ENCODE assay signal across 17 cellular contexts in the genomic region with DNA sequence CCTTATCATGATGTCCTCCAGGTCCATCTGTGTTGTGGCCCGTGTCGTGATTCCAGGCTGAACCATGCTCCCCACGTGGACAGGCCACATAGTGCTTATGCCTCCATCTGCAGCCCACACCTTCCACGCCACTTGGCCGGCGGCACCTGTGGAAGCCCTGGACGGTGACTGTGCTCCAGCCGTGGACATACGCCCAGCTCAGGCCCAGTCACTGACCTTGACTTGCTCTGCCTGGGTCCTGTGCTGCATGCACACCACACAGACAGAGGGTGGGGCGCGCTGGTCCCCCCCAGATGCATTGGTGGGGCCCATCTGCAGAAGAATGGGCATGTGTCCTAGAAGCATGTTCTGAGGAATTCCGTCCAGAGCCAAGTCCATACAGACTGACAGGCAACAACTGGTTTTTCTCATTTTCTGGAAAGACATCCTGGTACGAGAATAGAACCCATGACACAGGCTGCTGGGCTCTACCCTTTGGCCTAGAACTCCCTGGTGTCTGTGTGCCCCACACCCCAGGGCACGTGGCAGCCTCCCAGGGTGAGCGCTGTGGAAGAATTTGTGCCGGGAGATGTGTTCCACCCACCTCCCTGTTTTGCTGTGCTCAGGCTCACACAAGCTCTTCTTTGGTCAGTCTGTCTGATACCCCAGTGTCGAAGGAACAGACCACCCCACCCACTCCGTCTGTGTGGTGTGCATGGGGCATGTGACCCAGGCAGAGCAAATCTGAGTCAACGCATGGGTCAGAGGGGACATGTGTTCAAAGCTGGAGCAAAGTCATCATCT. TPM values are rescaled to one million over a fixed set of nuclear protein-coding genes. Genes with fewer than 3 reads are reported as not detected.
A peak's percentile ranks its signal among the peaks of the same experiment; 100 is the strongest.
DNase-seq lines count a peak whose midpoint lies in the region; ATAC-seq and TF ChIP-seq lines count a peak whose summit lies in the region.
"Had no signal": no experiment of that assay in that cellular context is flagged by ENCODE, and none has a peak within 500 bp of the region (broad histone marks: within the 10 kb centered on the region; RNA-seq: fewer than 3 reads in every experiment).

No MANE protein-coding gene starts in this region.

- H3K27ac Mint-ChIP-seq in activated naive CD8-positive, alpha-beta T cell treated with anti-CD3 and anti-CD28 coated beads, Interleukin-2, amount 50 U/mL, for 24 hours: no peak overlapping the region

- DNase-seq in heart left ventricle (no peak), right atrium auricular region (ENCODE audit: low spot score) (no peak), fibroblast of lung (ENCODE audit: low read depth in 2 of 2) (peak in 1 of 2 donors; percentile 26), neuronal stem cell (ENCODE audit: low spot score) (no peak), suprapubic skin (ENCODE audit: low spot score in 2 of 2) (no peak)
- DNase-seq in activated naive CD8-positive, alpha-beta T cell treated with anti-CD3 and anti-CD28 coated beads, Interleukin-2, amount 50 U/mL, for 24 hours: no peak
- DNase-seq: COR-L47, DMS153, EL, H7, Kasumi-1, NCI-H2029, NCI-H510A treated with DMSO at 0.1 percent for 48 hours had no signal

- no peak overlapping the region for H2AK5ac ChIP-seq in neuronal stem cell (ENCODE audit: low read depth, low read length)

- peak overlapping the region; percentile 13 for H3K4me2 ChIP-seq in fibroblast of lung (ENCODE audit: extremely low read depth, insufficient read depth, low read length)
- H3K4me2 ChIP-seq in neuronal stem cell (ENCODE audit: insufficient read depth, low read length, poor library complexity, severe bottlenecking): no peak overlapping the region

- H3K9me3 ChIP-seq in heart left ventricle: no peaks in the 10 kb centered on the region
- no peaks in the 10 kb centered on the region for H3K9me3 ChIP-seq in right atrium auricular region
- no peaks in the 10 kb centered on the region for H3K9me3 ChIP-seq in fibroblast of lung (ENCODE audit: control insufficient read depth, insufficient read depth, low read depth, low read length)
- no peaks in the 10 kb centered on the region for H3K9me3 ChIP-seq in neuronal stem cell (replicated peaks in 1 of 2; ENCODE audit: control insufficient read depth in 2 of 2, insufficient read depth in 1 of 2, low read depth in 1 of 2, low read length in 2 of 2)
- no peaks in the 10 kb centered on the region for H3K9me3 ChIP-seq in suprapubic skin

- no peak overlapping the region for H3K18ac ChIP-seq in neuronal stem cell (ENCODE audit: low read length)

- no peak for TF ChIP-seq EP300 in suprapubic skin (IDR thresholded peaks at IDR 0.05)

- no peak overlapping the region for H3K27ac ChIP-seq in heart left ventricle
- no peak overlapping the region for H3K27ac ChIP-seq in right atrium auricular region
- H3K27ac ChIP-seq in fibroblast of lung (ENCODE audit: insufficient read depth, low read length): peak overlapping the region; percentile 59
- H3K27ac ChIP-seq in neuronal stem cell (replicated peaks; ENCODE audit: low read length): no peak overlapping the region
- H3K27ac ChIP-seq in suprapubic skin: peak overlapping the region; percentile 23

- H3K4me3 Mint-ChIP-seq in activated naive CD8-positive, alpha-beta T cell treated with anti-CD3 and anti-CD28 coated beads, Interleukin-2, amount 50 U/mL, for 24 hours: no peak overlapping the region
- H3K4me3 Mint-ChIP-seq: CD14-positive monocyte had no signal

- no peak overlapping the region for H4K8ac ChIP-seq in neuronal stem cell (ENCODE audit: low read depth, low read length)

- H4K20me1 ChIP-seq in fibroblast of lung (ENCODE audit: control insufficient read depth, extremely low read depth, insufficient read depth, low read length): no peaks in the 10 kb centered on the region

- H2AFZ ChIP-seq in fibroblast of lung (ENCODE audit: low read length) (no peak overlapping the region), neuronal stem cell (ENCODE audit: low read length) (no peak overlapping the region)

- H3K4me3 ChIP-seq in heart left ventricle: no peak overlapping the region
- H3K4me3 ChIP-seq in right atrium auricular region: no peak overlapping the region
- H3K4me3 ChIP-seq in fibroblast of lung (replicated peaks in 1 of 4; ENCODE audit: control extremely low read depth in 1 of 4, insufficient read depth in 1 of 4, low read depth in 3 of 4, low read length in 4 of 4): no peak overlapping the region
- no peak overlapping the region for H3K4me3 ChIP-seq in neuronal stem cell (ENCODE audit: low read length in 2 of 2)
- no peak overlapping the region for H3K4me3 ChIP-seq in suprapubic skin

- H3K23ac ChIP-seq in neuronal stem cell (ENCODE audit: low read depth, low read length, poor library complexity): no peak overlapping the region

- H4K91ac ChIP-seq in neuronal stem cell (ENCODE audit: low read depth, low read length, poor library complexity): no peak overlapping the region

- H2BK5ac ChIP-seq in neuronal stem cell (ENCODE audit: low read length): no peak overlapping the region

- intact Hi-C loops in heart left ventricle (cut with DNase I): no loop called here

- no peaks in the 10 kb centered on the region for H3K27me3 Mint-ChIP-seq in activated naive CD8-positive, alpha-beta T cell treated with anti-CD3 and anti-CD28 coated beads, Interleukin-2, amount 50 U/mL, for 24 hours

- peak; percentile 19 to 58 (median 38) for ATAC-seq in heart left ventricle
- ATAC-seq in GM21515 (IDR thresholded peaks at IDR 0.05; ENCODE audit: unreplicated experiment): no peak
- no peak for ATAC-seq in GM19328 (IDR thresholded peaks at IDR 0.05; ENCODE audit: unreplicated experiment)
- no peak for ATAC-seq in activated naive CD8-positive, alpha-beta T cell treated with anti-CD3 and anti-CD28 coated beads, Interleukin-2, amount 50 U/mL, for 24 hours
- ATAC-seq: Panc1 had no signal

- H2BK12ac ChIP-seq in neuronal stem cell (ENCODE audit: low read length): no peak overlapping the region

- no peaks in the 10 kb centered on the region for H3K79me2 ChIP-seq in fibroblast of lung (ENCODE audit: control insufficient read depth, insufficient read depth, low read length)

- peaks cover 11% of the 10 kb centered on the region for H3K4me1 Mint-ChIP-seq in activated naive CD8-positive, alpha-beta T cell treated with anti-CD3 and anti-CD28 coated beads, Interleukin-2, amount 50 U/mL, for 24 hours

- no peak for TF ChIP-seq POLR2A in heart left ventricle (IDR thresholded peaks at IDR 0.05)
- no peak for TF ChIP-seq POLR2A in suprapubic skin (IDR thresholded peaks at IDR 0.05)

- H2BK120ac ChIP-seq in neuronal stem cell (ENCODE audit: low read depth, low read length): no peak overlapping the region

- H3K36me3 ChIP-seq in heart left ventricle (peaks cover 0 to 21% (median 6%) of the 10 kb centered on the region in 9 donors), right atrium auricular region (no peaks in the 10 kb centered on the region), fibroblast of lung (ENCODE audit: control insufficient read depth, insufficient read depth, low read length) (peaks cover 3% of the 10 kb centered on the region), neuronal stem cell (replicated peaks in 1 of 2; ENCODE audit: control insufficient read depth in 2 of 2, insufficient read depth in 2 of 2, low read length in 2 of 2) (peaks cover 57 to 92% of the 10 kb centered on the region in 2 donors), suprapubic skin (peaks cover 37% of the 10 kb centered on the region)

- H2BK15ac ChIP-seq in neuronal stem cell (ENCODE audit: low read length): no peak overlapping the region

- no peak overlapping the region for H3K9ac ChIP-seq in fibroblast of lung (ENCODE audit: insufficient read depth, low read length)
- H3K9ac ChIP-seq in neuronal stem cell (ENCODE audit: low read depth, low read length, poor library complexity): peak overlapping the region; percentile 80

- TF ChIP-seq CTCF in heart left ventricle (IDR thresholded peaks at IDR 0.05) (no peak), right atrium auricular region (IDR thresholded peaks at IDR 0.05) (no peak), fibroblast of lung (conservative IDR thresholded peaks at IDR 0.05 in 1 of 2, IDR thresholded peaks at IDR 0.05 in 1 of 2; ENCODE audit: low read depth in 1 of 2, low read length in 2 of 2) (no peak), suprapubic skin (IDR thresholded peaks at IDR 0.05) (no peak)

- 77 to 87% (median 81%) methylated on average over 17 to 19 of the region's 19 CpGs for WGBS in heart left ventricle, 4 donors
- no CpG with 5 or more reads among the region's 19 CpGs for WGBS in neuronal stem cell (ENCODE audit: extremely low coverage in 2 of 2, insufficient read length in 2 of 2, insufficient replicate concordance in 1 of 2), 2 donors
- 61% methylated on average over 11 of the region's 19 CpGs for WGBS in suprapubic skin

- H3K4ac ChIP-seq in neuronal stem cell (ENCODE audit: low read length): no peak overlapping the region

- H3K4me1 ChIP-seq in heart left ventricle: peaks cover 0 to 10% (median 0%) of the 10 kb centered on the region in 12 donors
- H3K4me1 ChIP-seq in right atrium auricular region: no peaks in the 10 kb centered on the region
- H3K4me1 ChIP-seq in fibroblast of lung (ENCODE audit: control insufficient read depth, extremely low read depth, insufficient read depth, low read length): no peaks in the 10 kb centered on the region
- peaks cover 0 to 10% of the 10 kb centered on the region in 2 donors for H3K4me1 ChIP-seq in neuronal stem cell (ENCODE audit: control insufficient read depth in 2 of 2, insufficient read depth in 1 of 2, low read depth in 1 of 2, low read length in 2 of 2)
- peaks cover 25% of the 10 kb centered on the region for H3K4me1 ChIP-seq in suprapubic skin

- peaks cover 13% of the 10 kb centered on the region for H3K36me3 Mint-ChIP-seq in activated naive CD8-positive, alpha-beta T cell treated with anti-CD3 and anti-CD28 coated beads, Interleukin-2, amount 50 U/mL, for 24 hours (ENCODE audit: low read depth)

- no peaks in the 10 kb centered on the region for H3K9me3 Mint-ChIP-seq in activated naive CD8-positive, alpha-beta T cell treated with anti-CD3 and anti-CD28 coated beads, Interleukin-2, amount 50 U/mL, for 24 hours
- H3K9me3 Mint-ChIP-seq: CD14-positive monocyte had no signal

- H3K27me3 ChIP-seq in heart left ventricle: no peaks in the 10 kb centered on the region
- no peaks in the 10 kb centered on the region for H3K27me3 ChIP-seq in right atrium auricular region
- no peaks in the 10 kb centered on the region for H3K27me3 ChIP-seq in fibroblast of lung (ENCODE audit: control insufficient read depth, insufficient read depth, low read length)
- no peaks in the 10 kb centered on the region for H3K27me3 ChIP-seq in neuronal stem cell (ENCODE audit: control insufficient read depth in 3 of 3, insufficient read depth in 3 of 3, low read depth in 1 of 3, low read length in 3 of 3)
- no peaks in the 10 kb centered on the region for H3K27me3 ChIP-seq in suprapubic skin

- no peaks in the 10 kb centered on the region for H3K79me1 ChIP-seq in neuronal stem cell (ENCODE audit: low read depth, low read length)

- no peak overlapping the region for H3K14ac ChIP-seq in neuronal stem cell (ENCODE audit: low read length)

RNA-seq across cellular contexts. Expression of gene GPT2, which starts 39.5 kb away (rescaled TPM):
- total RNA-seq in heart left ventricle: 10 to 100 TPM; 10.9 to 30.6 (median 15.3) TPM
- polyA plus RNA-seq in heart left ventricle: 1 to 10 TPM; 8.5 to 9.0 TPM
- 10 to 100 TPM in 1 of 2 donors, 1 to 10 TPM in 1; 3.7 to 12.1 TPM for total RNA-seq in right atrium auricular region
- total RNA-seq in fibroblast of lung: 10.3 and 16.3 TPM in 2 replicates
- polyA plus RNA-seq in fibroblast of lung: 5.8 and 6.5 TPM in 2 replicates
- 7.0 and 9.9 TPM in 2 replicates for polyA plus RNA-seq in fibroblast of lung (2012)
- 34.6 and 65.4 TPM in 2 replicates for polyA minus RNA-seq in fibroblast of lung (ENCODE audit: low replicate concordance)
- 19.5 TPM for polyA plus RNA-seq in neuronal stem cell (2013, experiment 1 of 2)
- polyA plus RNA-seq in neuronal stem cell (2013, experiment 2 of 2): 19.1 TPM
- 100 to 1,000 TPM in 1 of 4 donors, 10 to 100 TPM in 3; 65.7 to 100 (median 85.0) TPM for total RNA-seq in suprapubic skin

RNA-seq across cellular contexts. Expression of gene DNAJA2, which starts 49.8 kb away (rescaled TPM):
- total RNA-seq in heart left ventricle (10 to 100 TPM; 58.5 to 92.6 (median 81.4) TPM), right atrium auricular region (10 to 100 TPM; 50.6 to 74.0 TPM), fibroblast of lung (78.3 and 79.9 TPM in 2 replicates), suprapubic skin (10 to 100 TPM; 34.0 to 53.3 (median 47.0) TPM)
- polyA plus RNA-seq in heart left ventricle (10 to 100 TPM; 46.5 to 67.7 TPM), fibroblast of lung (32.5 and 34.0 TPM in 2 replicates)
- polyA plus RNA-seq in fibroblast of lung (2012): 55.6 and 57.3 TPM in 2 replicates
- 2.6 and 3.1 TPM in 2 replicates for polyA minus RNA-seq in fibroblast of lung (ENCODE audit: low replicate concordance)
- polyA plus RNA-seq in neuronal stem cell (2013, experiment 1 of 2): 38.1 TPM
- polyA plus RNA-seq in neuronal stem cell (2013, experiment 2 of 2): 38.0 TPM

Comparison
In these comparisons a context has a peak if more than half of its experiments do, and no peak if none do; other contexts are left out.
1. ATAC-seq: peak in heart left ventricle (4 of 4); none in GM21515 (single experiment), GM19328 (single experiment) and activated naive CD8-positive, alpha-beta T cell treated with anti-CD3 and anti-CD28 coated beads, Interleukin-2, amount 50 U/mL, for 24 hours (single experiment).
2. H3K27ac ChIP-seq: peak in fibroblast of lung (single experiment) and suprapubic skin (single experiment); none in heart left ventricle (0 of 12), right atrium auricular region (0 of 2) and neuronal stem cell (single experiment).